In the genomic region with DNA sequence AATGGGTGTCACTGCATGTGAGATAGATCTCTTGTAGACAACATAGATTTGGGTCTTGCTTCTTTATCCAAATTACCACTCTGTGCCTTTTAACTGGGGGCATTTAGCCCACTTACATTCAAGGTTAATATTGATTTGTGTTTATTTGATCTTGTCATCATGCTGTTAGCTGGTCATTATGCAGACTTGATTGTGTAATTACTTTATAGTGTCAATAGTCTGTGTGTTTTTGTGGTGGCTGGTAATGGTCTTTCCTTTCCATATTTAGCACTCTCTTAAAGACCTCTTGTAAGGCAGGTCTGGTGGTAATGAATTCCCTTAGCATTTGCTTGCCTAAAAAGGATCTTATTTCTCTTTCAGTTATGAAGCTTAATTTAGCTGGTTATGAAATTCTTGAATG, we compare ENCODE assay signal across 26 cellular contexts.
"Had no signal": no experiment of that assay in that cellular context is flagged by ENCODE, and none has a peak within 500 bp of the region (broad histone marks: within the 10 kb centered on the region; RNA-seq: fewer than 3 reads in every experiment).

No MANE protein-coding gene starts in this region.

- FAIRE-seq: bronchial epithelial cell, frontal cortex, urothelium cell line had no signal

- ATAC-seq: activated CD4-positive, alpha-beta T cell treated with anti-CD3 and anti-CD28 coated beads for 36 hours; activated T-cell treated with anti-CD3 and anti-CD28 coated beads, Interleukin-2, amount 50 U/mL, for 4 hours; natural killer cell; stimulated activated naive CD8-positive, alpha-beta T cell treated with anti-CD3 and anti-CD28 coated beads, Interleukin-15, amount 100 ng/mL, for 72 hours had no signal

- H3K9me3 ChIP-seq: colonic mucosa, ovary, prostate gland had no signal

- H3K4me1 ChIP-seq: colonic mucosa, esophagus muscularis mucosa, prostate gland, tibial artery had no signal

- H3K27ac ChIP-seq: colonic mucosa, dorsolateral prefrontal cortex, esophagus muscularis mucosa, left ventricle myocardium inferior, ovary, prostate gland, tibial artery had no signal

- H3K4me3 ChIP-seq: colonic mucosa, dorsolateral prefrontal cortex, esophagus muscularis mucosa, left ventricle myocardium inferior, ovary, prostate gland, tibial artery had no signal

- H3K36me3 ChIP-seq: colonic mucosa, esophagus muscularis mucosa, left ventricle myocardium inferior, ovary, prostate gland, tibial artery had no signal

- DNase-seq: activated B cell treated with CpG ODN at 0.5 μM for 24 hours; activated CD4-positive, alpha-beta T cell treated with anti-CD3 and anti-CD28 coated beads for 36 hours; activated CD4-positive, alpha-beta T cell treated with anti-CD3 and anti-CD28 coated beads, Interleukin-2, amount 50 U/mL, for 4 hours; activated CD8-positive, alpha-beta memory T cell treated with anti-CD3 and anti-CD28 coated beads for 24 hours; activated CD8-positive, alpha-beta memory T cell treated with anti-CD3 and anti-CD28 coated beads, Interleukin-2, amount 50 U/mL, for 4 hours; activated naive CD4-positive, alpha-beta T cell; activated naive CD8-positive, alpha-beta T cell treated with anti-CD3 and anti-CD28 coated beads, Interleukin-2, amount 10 ng/mL, durations not matched to agents 7 days and 5 days; activated T-cell treated with anti-CD3 and anti-CD28 coated beads, Interleukin-2, amount 50 U/mL, for 4 hours; amniotic stem cell; colonic mucosa; dorsolateral prefrontal cortex; glutamatergic neuron; hippocampal formation; kidney glomerular epithelial cell; left ventricle myocardium inferior; mammary epithelial cell; midbrain; natural killer cell; ovary; stimulated activated naive CD8-positive, alpha-beta T cell treated with anti-CD3 and anti-CD28 coated beads, Interleukin-15, amount 100 ng/mL, for 72 hours; tibial artery had no signal

- H3K27me3 ChIP-seq: colonic mucosa, ovary had no signal
